Comparison of ENCODE assay signal across 11 cellular contexts in genomic region chr6:7042056-7042653, GRCh38.
DNase-seq lines count a peak whose midpoint lies in the region; ATAC-seq lines count a peak whose summit lies in the region.
"Had no signal": no experiment of that assay in that cellular context is flagged by ENCODE, and none has a peak within 500 bp of the region (broad histone marks: within the 10 kb centered on the region; RNA-seq: fewer than 3 reads in every experiment).

No MANE protein-coding gene starts in this region.

- H3K36me3 ChIP-seq in H7 (replicated peaks; ENCODE audit: control insufficient read depth, insufficient read depth, low read length), result no peaks in the 10 kb centered on the region
- H3K36me3 ChIP-seq: SJSA1, thoracic aorta had no signal

- no peak for ATAC-seq in GM21423 (IDR thresholded peaks at IDR 0.05; ENCODE audit: unreplicated experiment)

- H3K4me3 ChIP-seq in H7 (ENCODE audit: insufficient read depth, low read depth, low read length), result no peak overlapping the region
- H3K4me3 ChIP-seq: SJSA1, thoracic aorta had no signal

- DNase-seq in H7 (peak; percentile 37), SKM-1 (lab: John Stamatoyannopoulos, UW; ENCODE audit: unreplicated experiment) (peak; percentile 28), glomerular visceral epithelial cell (ENCODE audit: extremely low spot score) (peak; percentile 9), pulmonary artery endothelial cell (ENCODE audit: low read depth, low spot score) (peak; percentile 59), A172 (ENCODE audit: low spot score) (no peak), NCI-H2196 (lab: John Stamatoyannopoulos, UW; ENCODE audit: unreplicated experiment) (no peak), cerebellar nuclear complex (lab: John Stamatoyannopoulos, UW) (no peak)
- DNase-seq: activated naive CD4-positive, alpha-beta T cell treated with anti-CD3 and anti-CD28 coated beads for 36 hours had no signal

- H3K27me3 ChIP-seq in H7 (ENCODE audit: control insufficient read depth, insufficient read depth, low read length), result no peaks in the 10 kb centered on the region; the same call in 1 of the 2 replicates
- H3K27me3 ChIP-seq: SJSA1 had no signal

Comparison
In these comparisons a context has a peak if more than half of its experiments do, and no peak if none do; other contexts are left out.
1. DNase-seq: peak in H7 (single experiment), SKM-1 (single experiment), glomerular visceral epithelial cell (single experiment) and pulmonary artery endothelial cell (single experiment); none in A172 (single experiment), NCI-H2196 (single experiment) and cerebellar nuclear complex (0 of 2).